Comparison of ENCODE assay signal across 9 cellular contexts in genomic region chr3:79297242-79297641, GRCh38.
DNase-seq lines count a peak whose midpoint lies in the region; FAIRE-seq and TF ChIP-seq lines count a peak whose summit lies in the region.
"Had no signal": no experiment of that assay in that cellular context is flagged by ENCODE, and none has a peak within 500 bp of the region (broad histone marks: within the 10 kb centered on the region; RNA-seq: fewer than 3 reads in every experiment).

No MANE protein-coding gene starts in this region.

- FAIRE-seq in D721Med (lab: Jason Lieb, UNC), result peak; percentile 29

- in situ Hi-C loops in KBM-7 (cut with MboI; ENCODE audit: low pct_unique_long_range_greater_than_20kb, low sequenced_read_pairs), result no loop called here

- TF ChIP-seq CTCF in D721Med (IDR thresholded peaks at IDR 0.05; ENCODE audit: insufficient read depth, missing control alignments), result no peak

- DNase-seq in D721Med (ENCODE audit: insufficient read length, low spot score) (no peak), NCI-H1417 (lab: John Stamatoyannopoulos, UW) (peak; percentile 42 to 92 (median 81)), T1000 (lab: John Stamatoyannopoulos, UW) (peak; percentile 24), kidney tubule cell (ENCODE audit: low spot score) (peak; percentile 24), LoVo (ENCODE audit: low spot score) (no peak), KBM-7 (no peak), SK-N-DZ (ENCODE audit: low spot score) (no peak), NCI-H526 treated with DMSO at 0.1 percent for 48 hours (lab: John Stamatoyannopoulos, UW) (no peak)
- DNase-seq: stimulated activated CD4-positive, alpha-beta T cell treated with anti-CD3 and anti-CD28 coated beads, Interleukin-4, amount 100 ng/mL, for 4 hours had no signal

Comparison
In these comparisons a context has a peak if more than half of its experiments do, and no peak if none do; other contexts are left out.
1. DNase-seq: peak in NCI-H1417 (3 of 3), T1000 (single experiment) and kidney tubule cell (single experiment); none in D721Med (single experiment), LoVo (single experiment), KBM-7 (single experiment), SK-N-DZ (single experiment) and NCI-H526 treated with DMSO at 0.1 percent for 48 hours (single experiment).